In the genomic region with DNA sequence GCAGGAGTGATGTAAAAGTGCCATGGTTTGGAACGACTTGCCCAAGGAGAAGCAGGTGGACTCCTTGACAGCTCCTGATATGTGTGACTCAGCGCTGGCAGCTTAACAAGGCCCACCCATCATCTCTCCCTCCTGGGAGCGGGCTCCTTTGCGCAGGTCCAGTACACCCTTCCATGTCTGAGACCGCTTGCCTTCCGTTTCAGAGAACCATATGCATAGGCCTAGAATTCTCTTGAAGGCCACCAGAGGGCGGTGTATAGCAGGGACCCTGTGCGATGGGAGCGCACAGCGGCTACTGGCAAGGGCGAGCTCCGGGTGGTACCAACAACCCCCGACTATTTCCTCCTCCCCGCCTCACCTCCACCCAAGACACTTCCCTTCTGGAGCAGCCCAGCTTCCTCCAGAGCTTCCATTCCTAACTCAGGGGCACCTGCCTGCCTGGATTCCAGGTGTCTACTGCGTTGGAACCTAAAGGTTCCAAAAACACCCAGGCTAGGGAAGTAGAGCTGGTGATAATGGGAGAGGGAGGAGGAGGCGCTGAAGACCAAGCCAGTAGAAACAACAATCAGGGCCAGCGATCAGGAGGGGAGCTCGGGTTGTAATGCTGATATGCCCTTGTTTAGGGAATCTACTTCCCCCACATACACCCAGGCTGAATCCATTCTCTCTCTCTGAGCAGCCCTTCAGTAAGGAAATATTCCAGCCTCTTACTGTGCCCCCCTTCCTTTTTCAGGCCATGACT, we compare ENCODE assay signal across 8 cellular contexts. TPM values are rescaled to one million over a fixed set of nuclear protein-coding genes. Genes with fewer than 3 reads are reported as not detected.
DNase-seq lines count a peak whose midpoint lies in the region; ATAC-seq and TF ChIP-seq lines count a peak whose summit lies in the region.

No MANE protein-coding gene starts in this region.

- no peak overlapping the region for H3K27ac ChIP-seq in BLaER1
- peak overlapping the region in 54 of 59 donors; percentile 27 to 94 (median 82) for H3K27ac ChIP-seq in dorsolateral prefrontal cortex

- H3K4me3 ChIP-seq in BLaER1 (no peak overlapping the region), dorsolateral prefrontal cortex (peak overlapping the region in 47 of 59 donors; percentile 5 to 55 (median 35))

- TF ChIP-seq CTCF in dorsolateral prefrontal cortex (IDR thresholded peaks at IDR 0.05 in 54 of 56, conservative IDR thresholded peaks at IDR 0.05 in 2 of 56; ENCODE audit: low read depth in 1 of 56, partially characterized antibody in 56 of 56), result peak; percentile 50 to 95 (median 92)

- intact Hi-C loops in dorsolateral prefrontal cortex (cut with DNase I), result loop anchor here (1.0 to 5.0 kb wide), 4 partner anchors 32 to 147 kb away; a partner anchor contains a TSS

- DNase-seq in HS-27A (ENCODE audit: low read depth) (peak; percentile 68), NCI-H774 (lab: John Stamatoyannopoulos, UW) (peak; percentile 87), dorsolateral prefrontal cortex (peak; percentile 55 to 88 (median 80)), lung microvascular endothelial cell (ENCODE audit: low read depth in 2 of 2) (peak; percentile 88 to 95)
- peak; percentile 43 to 72 for DNase-seq in activated CD4-positive, alpha-beta T cell treated with anti-CD3 and anti-CD28 coated beads, Interleukin-2, amount 50 U/mL, for 24 hours (ENCODE audit: low read depth in 1 of 2, low spot score in 1 of 2)
- peak; percentile 42 for DNase-seq in stimulated activated CD8-positive, alpha-beta memory T cell treated with anti-CD3 and anti-CD28 coated beads, Interleukin-12 subunit alpha, Interleukin-12 subunit beta, amount 100 ng/mL, for 4 hours (ENCODE audit: low read depth)

- peaks cover 51% of the 10 kb centered on the region for H4K20me1 ChIP-seq in BLaER1

- H3K9ac ChIP-seq in BLaER1, result no peak overlapping the region

- H3K27me3 ChIP-seq in BLaER1 (peaks cover 54% of the 10 kb centered on the region), dorsolateral prefrontal cortex (peaks cover 0 to 43% (median 10%) of the 10 kb centered on the region in 45 donors)

- peak overlapping the region; percentile 69 for H3K4me2 ChIP-seq in BLaER1

- ATAC-seq in GM19372 (IDR thresholded peaks at IDR 0.05; ENCODE audit: low read depth, unreplicated experiment), result peak; percentile 76

- H3K36me3 ChIP-seq in BLaER1, result no peaks in the 10 kb centered on the region

- H3K9me3 ChIP-seq in BLaER1, result no peaks in the 10 kb centered on the region

- peaks cover 47% of the 10 kb centered on the region for H3K4me1 ChIP-seq in BLaER1

RNA-seq across cellular contexts. Expression of a gene that starts 6.2 kb away (rescaled TPM):
- 1 to 10 TPM in 4 of 120 experiments, under 1 TPM in 103, not detected in 13; 0.11 to 2.5 (median 0.42) TPM for total RNA-seq in dorsolateral prefrontal cortex
- total RNA-seq in lung microvascular endothelial cell, result 0.20 and 0.65 TPM in 2 replicates

RNA-seq across cellular contexts. Expression of a gene that starts 18.6 kb away (rescaled TPM):
- total RNA-seq in dorsolateral prefrontal cortex (10 to 100 TPM in 3 of 120 experiments, 1 to 10 TPM in 116, under 1 TPM in 1; 0.55 to 10.5 (median 5.5) TPM), lung microvascular endothelial cell (1.2 and 1.5 TPM in 2 replicates)

RNA-seq across cellular contexts. Expression of a gene that starts 22.3 kb away (rescaled TPM):
- total RNA-seq in dorsolateral prefrontal cortex (100 to 1,000 TPM in 3 of 120 experiments, 10 to 100 TPM in 117; 40.9 to 108 (median 65.9) TPM), lung microvascular endothelial cell (68.9 and 76.4 TPM in 2 replicates)

RNA-seq across cellular contexts. Expression of a gene that starts 27.8 kb away (rescaled TPM):
- 100 to 1,000 TPM in 86 of 120 experiments, 10 to 100 TPM in 34; 76.9 to 147 (median 107) TPM for total RNA-seq in dorsolateral prefrontal cortex
- total RNA-seq in lung microvascular endothelial cell, result 19.0 and 30.2 TPM in 2 replicates

RNA-seq across cellular contexts. Expression of a gene that starts 42.8 kb away (rescaled TPM):
- 1,000 to 10,000 TPM in 116 of 120 experiments, 100 to 1,000 TPM in 4; 810 to 2,486 (median 1,574) TPM for total RNA-seq in dorsolateral prefrontal cortex
- total RNA-seq in lung microvascular endothelial cell, result 613 and 894 TPM in 2 replicates
